In genomic region chr3:170972917-170973316, GRCh38 we compare ENCODE assay signal across 9 cellular contexts. TPM values are rescaled to one million over a fixed set of nuclear protein-coding genes. Genes with fewer than 3 reads are reported as not detected.
"Had no signal": no experiment of that assay in that cellular context is flagged by ENCODE, and none has a peak within 500 bp of the region (broad histone marks: within the 10 kb centered on the region; RNA-seq: fewer than 3 reads in every experiment).

No MANE protein-coding gene starts in this region.

RNA-seq across cellular contexts. Expression of gene SLC2A2, which starts 53.6 kb away (rescaled TPM):
- total RNA-seq: OCI-LY7, PC-3, PC-9, Right ventricle myocardium inferior, Right ventricle myocardium superior, RPMI7951, SJCRH30, SJSA1, SK-MEL-5 had no signal
